1 cellular context compared by ENCODE assay signal in the genomic region with DNA sequence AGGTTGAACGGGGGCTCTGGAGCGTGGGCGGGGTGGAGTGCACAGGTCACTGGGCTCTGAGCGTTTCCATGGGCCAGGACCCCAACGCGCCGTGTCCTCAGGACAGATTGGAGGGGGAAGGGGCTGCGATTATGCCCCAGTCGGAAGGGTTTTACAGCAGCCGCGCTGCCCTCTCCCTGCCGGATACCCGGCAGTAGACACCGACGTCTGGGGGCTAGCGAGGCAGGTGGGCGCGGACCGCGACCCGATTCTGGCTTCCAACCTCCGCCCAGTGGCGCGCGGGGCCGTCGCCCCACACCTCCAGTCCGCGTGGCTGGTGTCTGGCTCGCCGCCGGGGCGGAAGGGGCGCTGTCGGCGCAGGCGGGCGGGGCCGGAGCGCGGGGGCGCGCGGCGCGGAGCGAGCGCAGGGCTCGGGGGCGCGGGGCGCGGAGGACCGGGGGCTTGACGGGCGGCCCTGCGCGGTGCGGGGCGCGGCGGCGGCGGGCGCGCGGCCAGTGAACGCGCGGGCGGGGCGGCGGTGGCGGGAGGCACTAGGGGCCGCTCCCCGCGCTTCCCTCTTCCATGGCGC.
TF ChIP-seq lines count a peak whose summit lies in the region.

No MANE protein-coding gene starts in this region.

TF ChIP-seq in SK-N-SH treated with all-trans-retinoic acid at 6 μM for 48 hours, 23 proteins besides CTCF, POLR2A, EP300 and RAD21 (continued from another document):
- TF ChIP-seq, protein P1, sequence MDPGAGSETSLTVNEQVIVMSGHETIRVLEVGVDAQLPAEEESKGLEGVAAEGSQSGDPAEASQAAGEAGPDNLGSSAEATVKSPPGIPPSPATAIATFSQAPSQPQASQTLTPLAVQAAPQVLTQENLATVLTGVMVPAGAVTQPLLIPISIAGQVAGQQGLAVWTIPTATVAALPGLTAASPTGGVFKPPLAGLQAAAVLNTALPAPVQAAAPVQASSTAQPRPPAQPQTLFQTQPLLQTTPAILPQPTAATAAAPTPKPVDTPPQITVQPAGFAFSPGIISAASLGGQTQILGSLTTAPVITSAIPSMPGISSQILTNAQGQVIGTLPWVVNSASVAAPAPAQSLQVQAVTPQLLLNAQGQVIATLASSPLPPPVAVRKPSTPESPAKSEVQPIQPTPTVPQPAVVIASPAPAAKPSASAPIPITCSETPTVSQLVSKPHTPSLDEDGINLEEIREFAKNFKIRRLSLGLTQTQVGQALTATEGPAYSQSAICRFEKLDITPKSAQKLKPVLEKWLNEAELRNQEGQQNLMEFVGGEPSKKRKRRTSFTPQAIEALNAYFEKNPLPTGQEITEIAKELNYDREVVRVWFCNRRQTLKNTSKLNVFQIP (CRISPR knock-in tag; IDR thresholded peaks at IDR 0.05; ENCODE audit: borderline replicate concordance, low read depth): no peak
- no peak for TF ChIP-seq ZNF70 (CRISPR knock-in tag; IDR thresholded peaks at IDR 0.05)
